In the genomic region with DNA sequence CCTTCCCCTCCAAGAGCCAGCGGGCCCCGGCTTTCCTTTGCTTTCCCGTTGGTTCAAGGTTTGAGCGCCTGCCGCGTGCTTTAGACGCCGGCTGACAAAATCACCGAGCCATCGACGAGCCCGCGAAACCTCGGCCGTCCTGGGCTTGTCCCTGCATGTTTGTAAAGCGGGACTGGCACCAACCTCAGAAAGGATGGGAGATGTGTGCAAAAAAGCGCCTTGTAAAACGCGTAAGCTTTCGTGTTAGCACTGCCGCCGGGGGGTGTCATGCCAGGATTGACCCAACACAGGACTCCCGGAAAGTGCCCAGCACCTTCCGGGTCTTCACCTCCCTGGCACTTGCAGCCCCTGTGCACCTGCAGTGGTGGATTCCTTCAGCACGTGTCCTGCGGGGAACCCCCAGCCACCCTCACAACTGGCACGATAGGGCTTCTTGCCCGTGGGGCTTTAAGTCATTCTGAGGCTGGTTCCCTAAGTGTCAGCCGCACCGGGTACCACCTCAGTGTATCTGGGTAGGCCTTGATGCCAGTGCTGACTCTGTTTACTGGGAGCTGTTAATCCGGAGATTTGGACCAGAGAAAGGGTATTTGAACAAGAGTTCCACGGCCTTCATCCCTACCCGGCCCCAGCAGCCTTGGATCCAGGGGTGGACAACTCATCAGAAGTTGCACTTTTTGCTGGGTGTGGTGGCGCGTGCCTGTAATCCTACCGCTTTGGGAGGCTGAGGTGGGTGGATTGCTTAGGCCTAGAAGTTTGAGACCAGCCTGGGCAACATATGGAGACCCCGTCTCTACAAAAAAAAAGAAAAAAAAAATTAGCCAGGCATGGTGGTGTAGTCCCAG, we compare ENCODE assay signal across 1 cellular context.
TF ChIP-seq lines count a peak whose summit lies in the region.

No MANE protein-coding gene starts in this region.

TF ChIP-seq in HepG2, 621 proteins besides CTCF, POLR2A, EP300 and RAD21 (continues in another document):
- TF ChIP-seq DMTF1 (CRISPR knock-in tag; IDR thresholded peaks at IDR 0.05): 0 out of 2 replicates have a peak, but pooled peaks have one; percentile 55
- TF ChIP-seq, protein P1, sequence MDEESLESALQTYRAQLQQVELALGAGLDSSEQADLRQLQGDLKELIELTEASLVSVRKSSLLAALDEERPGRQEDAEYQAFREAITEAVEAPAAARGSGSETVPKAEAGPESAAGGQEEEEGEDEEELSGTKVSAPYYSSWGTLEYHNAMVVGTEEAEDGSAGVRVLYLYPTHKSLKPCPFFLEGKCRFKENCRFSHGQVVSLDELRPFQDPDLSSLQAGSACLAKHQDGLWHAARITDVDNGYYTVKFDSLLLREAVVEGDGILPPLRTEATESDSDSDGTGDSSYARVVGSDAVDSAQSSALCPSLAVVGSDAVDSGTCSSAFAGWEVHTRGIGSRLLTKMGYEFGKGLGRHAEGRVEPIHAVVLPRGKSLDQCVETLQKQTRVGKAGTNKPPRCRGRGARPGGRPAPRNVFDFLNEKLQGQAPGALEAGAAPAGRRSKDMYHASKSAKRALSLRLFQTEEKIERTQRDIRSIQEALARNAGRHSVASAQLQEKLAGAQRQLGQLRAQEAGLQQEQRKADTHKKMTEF (CRISPR knock-in tag; IDR thresholded peaks at IDR 0.05): 0 out of 2 replicates have a peak, but pooled peaks have one; percentile 4
- TF ChIP-seq, protein P2, sequence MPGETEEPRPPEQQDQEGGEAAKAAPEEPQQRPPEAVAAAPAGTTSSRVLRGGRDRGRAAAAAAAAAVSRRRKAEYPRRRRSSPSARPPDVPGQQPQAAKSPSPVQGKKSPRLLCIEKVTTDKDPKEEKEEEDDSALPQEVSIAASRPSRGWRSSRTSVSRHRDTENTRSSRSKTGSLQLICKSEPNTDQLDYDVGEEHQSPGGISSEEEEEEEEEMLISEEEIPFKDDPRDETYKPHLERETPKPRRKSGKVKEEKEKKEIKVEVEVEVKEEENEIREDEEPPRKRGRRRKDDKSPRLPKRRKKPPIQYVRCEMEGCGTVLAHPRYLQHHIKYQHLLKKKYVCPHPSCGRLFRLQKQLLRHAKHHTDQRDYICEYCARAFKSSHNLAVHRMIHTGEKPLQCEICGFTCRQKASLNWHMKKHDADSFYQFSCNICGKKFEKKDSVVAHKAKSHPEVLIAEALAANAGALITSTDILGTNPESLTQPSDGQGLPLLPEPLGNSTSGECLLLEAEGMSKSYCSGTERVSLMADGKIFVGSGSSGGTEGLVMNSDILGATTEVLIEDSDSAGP (CRISPR knock-in tag; IDR thresholded peaks at IDR 0.05; ENCODE audit: borderline replicate concordance): peak; percentile 47; the same call in 1 of the 2 replicates
- TF ChIP-seq SP1 (IDR thresholded peaks at IDR 0.05): no peak
- 0 out of 2 replicates have a peak, but pooled peaks have one; percentile 4 for TF ChIP-seq SP1 (CRISPR knock-in tag; IDR thresholded peaks at IDR 0.05)
- no peak for TF ChIP-seq ZNF24 (IDR thresholded peaks at IDR 0.05)
- TF ChIP-seq RELA (CRISPR knock-in tag; IDR thresholded peaks at IDR 0.05): no peak
- TF ChIP-seq MED13 (CRISPR knock-in tag; IDR thresholded peaks at IDR 0.05): no peak
- TF ChIP-seq ZC3H13 (CRISPR knock-in tag; IDR thresholded peaks at IDR 0.05): peak; percentile 69; the same call in 1 of the 2 replicates
- TF ChIP-seq, protein P3, sequence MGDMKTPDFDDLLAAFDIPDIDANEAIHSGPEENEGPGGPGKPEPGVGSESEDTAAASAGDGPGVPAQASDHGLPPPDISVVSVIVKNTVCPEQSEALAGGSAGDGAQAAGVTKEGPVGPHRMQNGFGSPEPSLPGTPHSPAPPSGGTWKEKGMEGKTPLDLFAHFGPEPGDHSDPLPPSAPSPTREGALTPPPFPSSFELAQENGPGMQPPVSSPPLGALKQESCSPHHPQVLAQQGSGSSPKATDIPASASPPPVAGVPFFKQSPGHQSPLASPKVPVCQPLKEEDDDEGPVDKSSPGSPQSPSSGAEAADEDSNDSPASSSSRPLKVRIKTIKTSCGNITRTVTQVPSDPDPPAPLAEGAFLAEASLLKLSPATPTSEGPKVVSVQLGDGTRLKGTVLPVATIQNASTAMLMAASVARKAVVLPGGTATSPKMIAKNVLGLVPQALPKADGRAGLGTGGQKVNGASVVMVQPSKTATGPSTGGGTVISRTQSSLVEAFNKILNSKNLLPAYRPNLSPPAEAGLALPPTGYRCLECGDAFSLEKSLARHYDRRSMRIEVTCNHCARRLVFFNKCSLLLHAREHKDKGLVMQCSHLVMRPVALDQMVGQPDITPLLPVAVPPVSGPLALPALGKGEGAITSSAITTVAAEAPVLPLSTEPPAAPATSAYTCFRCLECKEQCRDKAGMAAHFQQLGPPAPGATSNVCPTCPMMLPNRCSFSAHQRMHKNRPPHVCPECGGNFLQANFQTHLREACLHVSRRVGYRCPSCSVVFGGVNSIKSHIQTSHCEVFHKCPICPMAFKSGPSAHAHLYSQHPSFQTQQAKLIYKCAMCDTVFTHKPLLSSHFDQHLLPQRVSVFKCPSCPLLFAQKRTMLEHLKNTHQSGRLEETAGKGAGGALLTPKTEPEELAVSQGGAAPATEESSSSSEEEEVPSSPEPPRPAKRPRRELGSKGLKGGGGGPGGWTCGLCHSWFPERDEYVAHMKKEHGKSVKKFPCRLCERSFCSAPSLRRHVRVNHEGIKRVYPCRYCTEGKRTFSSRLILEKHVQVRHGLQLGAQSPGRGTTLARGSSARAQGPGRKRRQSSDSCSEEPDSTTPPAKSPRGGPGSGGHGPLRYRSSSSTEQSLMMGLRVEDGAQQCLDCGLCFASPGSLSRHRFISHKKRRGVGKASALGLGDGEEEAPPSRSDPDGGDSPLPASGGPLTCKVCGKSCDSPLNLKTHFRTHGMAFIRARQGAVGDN (CRISPR knock-in tag; IDR thresholded peaks at IDR 0.05): peak; percentile 68
- TF ChIP-seq ATF7-NPFF (CRISPR knock-in tag; IDR thresholded peaks at IDR 0.05; ENCODE audit: low read depth): peak; percentile 50; the same call in 1 of the 2 replicates
- TF ChIP-seq NR2F2 (IDR thresholded peaks at IDR 0.05; ENCODE audit: borderline replicate concordance, low read depth): no peak
- no peak; the same call in 1 of the 2 replicates for TF ChIP-seq TBX2 (CRISPR knock-in tag; IDR thresholded peaks at IDR 0.05; ENCODE audit: borderline replicate concordance)
- 0 out of 2 replicates have a peak, but pooled peaks have one; percentile 61 for TF ChIP-seq ZNF572 (CRISPR knock-in tag; IDR thresholded peaks at IDR 0.05)
- 0 out of 2 replicates have a peak, but pooled peaks have one; percentile 31 for TF ChIP-seq ZNF17 (CRISPR knock-in tag; IDR thresholded peaks at IDR 0.05)
- TF ChIP-seq HIVEP1 (CRISPR knock-in tag; IDR thresholded peaks at IDR 0.05): peak; percentile 73
- no peak; the same call in 1 of the 2 replicates for TF ChIP-seq YEATS4 (CRISPR knock-in tag; IDR thresholded peaks at IDR 0.05; ENCODE audit: borderline replicate concordance)
- no peak for TF ChIP-seq ATAD3A (CRISPR knock-in tag; IDR thresholded peaks at IDR 0.05)
- TF ChIP-seq ZNF784 (CRISPR knock-in tag; IDR thresholded peaks at IDR 0.05; ENCODE audit: borderline replicate concordance): peak; percentile 3; the same call in 1 of the 2 replicates
- TF ChIP-seq NFAT5 (CRISPR knock-in tag; IDR thresholded peaks at IDR 0.05): no peak
- TF ChIP-seq ZNF709 (CRISPR knock-in tag; IDR thresholded peaks at IDR 0.05): peak; percentile 48; the same call in 1 of the 2 replicates
- TF ChIP-seq HOXA5 (CRISPR knock-in tag; IDR thresholded peaks at IDR 0.05): no peak
- TF ChIP-seq, protein P4, sequence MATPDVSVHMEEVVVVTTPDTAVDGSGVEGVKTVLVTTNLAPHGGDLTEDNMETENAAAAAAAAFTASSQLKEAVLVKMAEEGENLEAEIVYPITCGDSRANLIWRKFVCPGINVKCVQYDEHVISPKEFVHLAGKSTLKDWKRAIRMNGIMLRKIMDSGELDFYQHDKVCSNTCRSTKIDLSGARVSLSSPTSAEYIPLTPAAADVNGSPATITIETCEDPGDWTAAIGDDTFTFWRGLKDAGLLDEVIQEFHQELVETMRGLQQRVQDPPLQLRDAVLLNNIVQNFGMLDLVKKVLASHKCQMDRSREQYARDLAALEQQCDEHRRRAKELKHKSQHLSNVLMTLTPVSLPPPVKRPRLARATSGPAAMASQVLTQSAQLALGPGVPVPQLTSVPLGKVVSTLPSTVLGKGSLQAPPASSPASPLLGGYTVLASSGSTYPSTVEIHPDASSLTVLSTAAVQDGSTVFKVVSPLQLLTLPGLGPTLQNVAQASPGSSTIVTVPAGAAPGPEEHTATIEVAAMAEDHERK (CRISPR knock-in tag; IDR thresholded peaks at IDR 0.05; ENCODE audit: low read depth): no peak
- TF ChIP-seq GABPA (IDR thresholded peaks at IDR 0.05; ENCODE audit: low read depth, low read length): peak; percentile 17; the same call in 1 of the 2 replicates
- no peak for TF ChIP-seq GABPA (CRISPR knock-in tag; IDR thresholded peaks at IDR 0.05; ENCODE audit: low read depth)
